ENCODE assay signal across 25 cellular contexts in genomic region chr7:116206141-116206540, GRCh38.
"Had no signal": no experiment of that assay in that cellular context is flagged by ENCODE, and none has a peak within 500 bp of the region (broad histone marks: within the 10 kb centered on the region; RNA-seq: fewer than 3 reads in every experiment).

No MANE protein-coding gene starts in this region.

- H2AFZ ChIP-seq: neural progenitor cell, parathyroid adenoma had no signal

- DNase-seq: dorsolateral prefrontal cortex; effector CD4-positive, alpha-beta T cell; foreskin fibroblast; gastrocnemius medialis; head of caudate nucleus; mucosa of descending colon; naive B cell; right cardiac atrium; sigmoid colon; stimulated activated CD4-positive, alpha-beta T cell treated with anti-CD3 and anti-CD28 coated beads, Interleukin-2, amount 100 ng/mL, for 24 hours; stimulated activated CD4-positive, alpha-beta T cell treated with anti-CD3 and anti-CD28 coated beads, Interleukin-4, amount 100 ng/mL, for 24 hours; stimulated activated naive CD4-positive, alpha-beta T cell treated with Interleukin-2 at 50 U/mL for 16 hours; stomach; thyroid gland; trophoblast cell had no signal

- H3K9me3 Mint-ChIP-seq: memory B cell; mesothelial cell of epicardium; naive B cell; nephron; neural progenitor cell; stimulated activated effector memory CD8-positive, alpha-beta T cell treated with anti-CD3 and anti-CD28 coated beads, Interleukin-12 subunit alpha, Interleukin-12 subunit beta, amount 100 ng/mL, for 72 hours had no signal

- H3K9ac ChIP-seq: neural progenitor cell, parathyroid adenoma had no signal

- H3K36me3 Mint-ChIP-seq: mesothelial cell of epicardium, naive B cell, neural progenitor cell had no signal

- H3K4me1 ChIP-seq: gastrocnemius medialis, parathyroid adenoma, thyroid gland, vagina had no signal

- H3K27ac ChIP-seq: dorsolateral prefrontal cortex, gastrocnemius medialis, neural progenitor cell, parathyroid adenoma, sigmoid colon, stomach, thyroid gland, vagina had no signal

- H3K27me3 Mint-ChIP-seq: memory B cell, naive B cell had no signal

- H3K4me3 Mint-ChIP-seq: memory B cell; mesothelial cell of epicardium; nephron; neural progenitor cell; stimulated activated effector memory CD8-positive, alpha-beta T cell treated with anti-CD3 and anti-CD28 coated beads, Interleukin-12 subunit alpha, Interleukin-12 subunit beta, amount 100 ng/mL, for 72 hours had no signal

- H3K9me3 ChIP-seq: gastrocnemius medialis, mucosa of descending colon, sigmoid colon, stomach, thyroid gland, vagina had no signal

- H3K4me1 Mint-ChIP-seq: memory B cell; mesothelial cell of epicardium; stimulated activated effector memory CD8-positive, alpha-beta T cell treated with anti-CD3 and anti-CD28 coated beads, Interleukin-12 subunit alpha, Interleukin-12 subunit beta, amount 100 ng/mL, for 72 hours had no signal

- ATAC-seq: esophagus mucosa; gastrocnemius medialis; mucosa of descending colon; right cardiac atrium; stimulated activated effector memory CD8-positive, alpha-beta T cell treated with anti-CD3 and anti-CD28 coated beads, Interleukin-12 subunit alpha, Interleukin-12 subunit beta, amount 100 ng/mL, for 72 hours had no signal

- H3K4me3 ChIP-seq: dorsolateral prefrontal cortex, gastrocnemius medialis, lung, mucosa of descending colon, neural progenitor cell, sigmoid colon, stomach, thyroid gland, vagina had no signal

- H3K79me2 ChIP-seq: parathyroid adenoma had no signal

- H3K27ac Mint-ChIP-seq: memory B cell; mesothelial cell of epicardium; naive B cell; nephron; neural progenitor cell; progenitor cell of endocrine pancreas; stimulated activated effector memory CD8-positive, alpha-beta T cell treated with anti-CD3 and anti-CD28 coated beads, Interleukin-12 subunit alpha, Interleukin-12 subunit beta, amount 100 ng/mL, for 72 hours had no signal

- H3K27me3 ChIP-seq: sigmoid colon, stomach, thyroid gland, vagina had no signal

- H3K36me3 ChIP-seq: gastrocnemius medialis, neural progenitor cell, sigmoid colon, stomach, thyroid gland, vagina had no signal
